ENCODE assay signal across 32 cellular contexts in the genomic region with DNA sequence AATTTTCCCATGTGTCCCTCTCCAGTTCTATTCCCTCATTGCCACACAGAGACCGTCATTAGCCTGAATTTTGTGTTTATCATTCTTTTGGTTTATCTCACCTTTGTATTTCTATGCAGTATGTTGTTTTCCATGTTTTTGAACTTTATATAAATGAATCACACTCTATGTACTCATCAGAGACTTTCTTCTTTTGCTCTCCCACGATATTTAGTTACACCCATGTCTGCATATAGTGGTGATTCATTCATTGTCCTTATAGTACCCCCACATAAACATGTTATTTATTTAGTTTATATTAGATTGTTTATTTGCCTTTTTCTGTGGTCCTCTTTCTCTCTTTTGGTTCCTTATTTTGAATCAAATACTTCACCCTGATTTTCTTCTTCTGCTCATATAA.
"Had no signal": no experiment of that assay in that cellular context is flagged by ENCODE, and none has a peak within 500 bp of the region (broad histone marks: within the 10 kb centered on the region; RNA-seq: fewer than 3 reads in every experiment).

No MANE protein-coding gene starts in this region.

- ATAC-seq: activated CD4-positive, alpha-beta T cell treated with anti-CD3 and anti-CD28 coated beads for 36 hours; activated CD8-positive, alpha-beta memory T cell treated with anti-CD3 and anti-CD28 coated beads, Interleukin-2, amount 10 ng/mL, durations not matched to agents 7 days and 5 days; activated CD8-positive, alpha-beta T cell treated with anti-CD3 and anti-CD28 coated beads, Interleukin-2, amount 10 ng/mL, durations not matched to agents 7 days and 5 days; activated naive CD4-positive, alpha-beta T cell treated with anti-CD3 and anti-CD28 coated beads, Interleukin-2, amount 50 U/mL, for 72 hours; activated T-cell treated with anti-CD3 and anti-CD28 coated beads, Interleukin-2, amount 50 U/mL, for 72 hours; T-helper 17 cell had no signal

- H3K4me1 Mint-ChIP-seq: activated CD4-positive, alpha-beta T cell treated with anti-CD3 and anti-CD28 coated beads for 36 hours; activated CD4-positive, alpha-beta T cell treated with anti-CD3 and anti-CD28 coated beads, Interleukin-2, amount 10 ng/mL, durations not matched to agents 24 days and 14 days; activated CD8-positive, alpha-beta memory T cell treated with anti-CD3 and anti-CD28 coated beads, Interleukin-2, amount 10 ng/mL, durations not matched to agents 7 days and 5 days; activated naive CD4-positive, alpha-beta T cell treated with anti-CD3 and anti-CD28 coated beads, Interleukin-2, amount 10 ng/mL, durations not matched to agents 7 days and 5 days; activated naive CD8-positive, alpha-beta T cell treated with anti-CD3 and anti-CD28 coated beads, Interleukin-2, amount 10 ng/mL, durations not matched to agents 7 days and 5 days; central memory CD8-positive, alpha-beta T cell had no signal

- H3K27me3 ChIP-seq: ascending aorta, breast epithelium, dorsolateral prefrontal cortex had no signal

- H3K4me3 ChIP-seq: ascending aorta, breast epithelium, coronary artery, dorsolateral prefrontal cortex, esophagus muscularis mucosa had no signal

- H3K36me3 ChIP-seq: ascending aorta, breast epithelium, esophagus muscularis mucosa had no signal

- H3K9me3 Mint-ChIP-seq: activated CD4-positive, alpha-beta memory T cell treated with anti-CD3 and anti-CD28 coated beads for 36 hours; activated CD4-positive, alpha-beta T cell treated with anti-CD3 and anti-CD28 coated beads, Interleukin-2, amount 10 ng/mL, durations not matched to agents 24 days and 14 days; activated naive CD4-positive, alpha-beta T cell treated with anti-CD3 and anti-CD28 coated beads, Interleukin-2, amount 10 ng/mL, durations not matched to agents 7 days and 5 days; activated naive CD4-positive, alpha-beta T cell treated with anti-CD3 and anti-CD28 coated beads, Interleukin-2, amount 50 U/mL, for 72 hours; activated naive CD8-positive, alpha-beta T cell treated with anti-CD3 and anti-CD28 coated beads, Interleukin-2, amount 10 ng/mL, durations not matched to agents 7 days and 5 days; activated T-cell treated with anti-CD3 and anti-CD28 coated beads, Interleukin-2, amount 50 U/mL, for 24 hours; activated T-cell treated with anti-CD3 and anti-CD28 coated beads, Interleukin-2, amount 50 U/mL, for 72 hours; central memory CD8-positive, alpha-beta T cell; dendritic cell treated with granulocyte-macrophage colony-stimulating factor and Interleukin-4, amounts not matched to agents 40 ng/mL and 50 ng/mL, for 4 days; T-helper 2 cell treated with Interferon-gamma antibody and Interleukin-4, amounts not matched to agents 5 μg/mL and 100 μg/mL, for 36 hours had no signal

- DNase-seq: activated CD4-positive, alpha-beta memory T cell treated with anti-CD3 and anti-CD28 coated beads for 36 hours; activated CD4-positive, alpha-beta T cell treated with anti-CD3 and anti-CD28 coated beads for 36 hours; activated CD4-positive, alpha-beta T cell treated with anti-CD3 and anti-CD28 coated beads, Interleukin-2, amount 10 ng/mL, durations not matched to agents 24 days and 14 days; activated CD4-positive, CD25-positive, alpha-beta regulatory T cell; activated CD4-positive, CD25-positive, alpha-beta regulatory T cell treated with anti-CD3 and anti-CD28 coated beads, Interleukin-2, amount 50 U/mL, for 72 hours; activated CD8-positive, alpha-beta memory T cell treated with anti-CD3 and anti-CD28 coated beads, Interleukin-2, amount 10 ng/mL, durations not matched to agents 7 days and 5 days; activated CD8-positive, alpha-beta memory T cell treated with anti-CD3 and anti-CD28 coated beads, Interleukin-2, amount 50 U/mL, for 48 hours; activated CD8-positive, alpha-beta T cell treated with anti-CD3 and anti-CD28 coated beads, Interleukin-2, amount 10 ng/mL, durations not matched to agents 7 days and 5 days; activated gamma-delta T cell; activated naive CD4-positive, alpha-beta T cell; activated naive CD4-positive, alpha-beta T cell treated with anti-CD3 and anti-CD28 coated beads, Interleukin-2, amount 10 ng/mL, durations not matched to agents 7 days and 5 days; activated naive CD8-positive, alpha-beta T cell treated with anti-CD3 and anti-CD28 coated beads, Interleukin-2, amount 10 ng/mL, durations not matched to agents 7 days and 5 days; activated T-cell treated with anti-CD3 and anti-CD28 coated beads for 4 hours; activated T-cell treated with anti-CD3 and anti-CD28 coated beads, Interleukin-2, amount 50 U/mL, for 24 hours; activated T-cell treated with anti-CD3 and anti-CD28 coated beads, Interleukin-2, amount 50 U/mL, for 72 hours; dorsolateral prefrontal cortex; effector memory CD4-positive, alpha-beta T cell; head of caudate nucleus; hippocampal formation; T-helper 1 cell; T-helper 17 cell; T1000 had no signal

- H3K4me3 Mint-ChIP-seq: activated CD4-positive, alpha-beta memory T cell treated with anti-CD3 and anti-CD28 coated beads for 36 hours; activated CD4-positive, alpha-beta T cell treated with anti-CD3 and anti-CD28 coated beads for 36 hours; activated CD4-positive, alpha-beta T cell treated with anti-CD3 and anti-CD28 coated beads, Interleukin-2, amount 10 ng/mL, durations not matched to agents 24 days and 14 days; activated CD8-positive, alpha-beta memory T cell treated with anti-CD3 and anti-CD28 coated beads, Interleukin-2, amount 10 ng/mL, durations not matched to agents 7 days and 5 days; activated CD8-positive, alpha-beta T cell treated with anti-CD3 and anti-CD28 coated beads, Interleukin-2, amount 10 ng/mL, durations not matched to agents 7 days and 5 days; activated naive CD4-positive, alpha-beta T cell treated with anti-CD3 and anti-CD28 coated beads, Interleukin-2, amount 10 ng/mL, durations not matched to agents 7 days and 5 days; activated naive CD8-positive, alpha-beta T cell treated with anti-CD3 and anti-CD28 coated beads, Interleukin-2, amount 10 ng/mL, durations not matched to agents 7 days and 5 days; activated T-cell treated with anti-CD3 and anti-CD28 coated beads, Interleukin-2, amount 50 U/mL, for 24 hours; activated T-cell treated with anti-CD3 and anti-CD28 coated beads, Interleukin-2, amount 50 U/mL, for 72 hours; brain; central memory CD8-positive, alpha-beta T cell; dendritic cell treated with granulocyte-macrophage colony-stimulating factor and Interleukin-4, amounts not matched to agents 40 ng/mL and 50 ng/mL, for 4 days; T-helper 17 cell; T-helper 2 cell treated with Interferon-gamma antibody and Interleukin-4, amounts not matched to agents 5 μg/mL and 100 μg/mL, for 36 hours had no signal

- H3K36me3 Mint-ChIP-seq: activated CD4-positive, alpha-beta memory T cell treated with anti-CD3 and anti-CD28 coated beads for 36 hours; activated CD8-positive, alpha-beta memory T cell treated with anti-CD3 and anti-CD28 coated beads, Interleukin-2, amount 10 ng/mL, durations not matched to agents 7 days and 5 days; activated naive CD4-positive, alpha-beta T cell treated with anti-CD3 and anti-CD28 coated beads, Interleukin-2, amount 10 ng/mL, durations not matched to agents 7 days and 5 days; activated naive CD4-positive, alpha-beta T cell treated with anti-CD3 and anti-CD28 coated beads, Interleukin-2, amount 50 U/mL, for 72 hours; activated naive CD8-positive, alpha-beta T cell treated with anti-CD3 and anti-CD28 coated beads, Interleukin-2, amount 10 ng/mL, durations not matched to agents 7 days and 5 days; brain had no signal

- FAIRE-seq: frontal cortex had no signal

- H3K27ac Mint-ChIP-seq: activated CD4-positive, alpha-beta memory T cell treated with anti-CD3 and anti-CD28 coated beads for 36 hours; activated CD4-positive, alpha-beta T cell treated with anti-CD3 and anti-CD28 coated beads for 36 hours; activated CD4-positive, alpha-beta T cell treated with anti-CD3 and anti-CD28 coated beads, Interleukin-2, amount 10 ng/mL, durations not matched to agents 24 days and 14 days; activated CD8-positive, alpha-beta memory T cell treated with anti-CD3 and anti-CD28 coated beads, Interleukin-2, amount 10 ng/mL, durations not matched to agents 7 days and 5 days; activated CD8-positive, alpha-beta T cell treated with anti-CD3 and anti-CD28 coated beads, Interleukin-2, amount 10 ng/mL, durations not matched to agents 7 days and 5 days; activated naive CD4-positive, alpha-beta T cell treated with anti-CD3 and anti-CD28 coated beads, Interleukin-2, amount 10 ng/mL, durations not matched to agents 7 days and 5 days; activated naive CD4-positive, alpha-beta T cell treated with anti-CD3 and anti-CD28 coated beads, Interleukin-2, amount 50 U/mL, for 72 hours; activated naive CD8-positive, alpha-beta T cell treated with anti-CD3 and anti-CD28 coated beads, Interleukin-2, amount 10 ng/mL, durations not matched to agents 7 days and 5 days; activated T-cell treated with anti-CD3 and anti-CD28 coated beads, Interleukin-2, amount 50 U/mL, for 24 hours; activated T-cell treated with anti-CD3 and anti-CD28 coated beads, Interleukin-2, amount 50 U/mL, for 72 hours; brain; dendritic cell treated with granulocyte-macrophage colony-stimulating factor and Interleukin-4, amounts not matched to agents 40 ng/mL and 50 ng/mL, for 4 days; T-helper 17 cell; T-helper 2 cell treated with Interferon-gamma antibody and Interleukin-4, amounts not matched to agents 5 μg/mL and 100 μg/mL, for 36 hours had no signal
